ENCODE assay signal across 2 cellular contexts in genomic region chr1:93605812-93606512, GRCh38.
TF ChIP-seq lines count a peak whose summit lies in the region.

No MANE protein-coding gene starts in this region.

TF ChIP-seq in HEK293, 187 proteins besides CTCF, POLR2A, EP300 and RAD21 (continued from another document):
- TF ChIP-seq ZNF692 (tag by site-specific recombination; IDR thresholded peaks at IDR 0.05) (no peak), ZNF37A (tag by site-specific recombination; IDR thresholded peaks at IDR 0.05) (no peak), ZNF571 (tag by site-specific recombination; IDR thresholded peaks at IDR 0.05) (no peak), ZNF416 (tag by site-specific recombination; IDR thresholded peaks at IDR 0.05) (no peak), ZNF776 (tag by site-specific recombination; IDR thresholded peaks at IDR 0.05; ENCODE audit: borderline replicate concordance) (no peak), ZSCAN30 (tag by site-specific recombination; IDR thresholded peaks at IDR 0.05) (0 out of 2 replicates have a peak, but pooled peaks have one; percentile 25), ZNF132 (tag by site-specific recombination; IDR thresholded peaks at IDR 0.05; ENCODE audit: borderline replicate concordance) (no peak), ZNF645 (tag by site-specific recombination; IDR thresholded peaks at IDR 0.05) (no peak), SP7 (tag by site-specific recombination; IDR thresholded peaks at IDR 0.05) (0 out of 2 replicates have a peak, but pooled peaks have one; percentile 9), ZNF366 (tag by site-specific recombination; conservative IDR thresholded peaks at IDR 0.05) (peak; percentile 40; the same call in 1 of the 2 replicates)

TF ChIP-seq in WTC11, 78 proteins besides CTCF, POLR2A, EP300 and RAD21 (continued from another document):
- TF ChIP-seq PRDM15 (CRISPR knock-in tag; IDR thresholded peaks at IDR 0.05): no peak
- TF ChIP-seq ESRRA (CRISPR knock-in tag; IDR thresholded peaks at IDR 0.05; ENCODE audit: borderline replicate concordance): no peak
- no peak for TF ChIP-seq SOX15 (CRISPR knock-in tag; IDR thresholded peaks at IDR 0.05)
- TF ChIP-seq KAT7 (CRISPR knock-in tag; IDR thresholded peaks at IDR 0.05; ENCODE audit: borderline replicate concordance): no peak
- TF ChIP-seq PRRX2 (CRISPR knock-in tag; IDR thresholded peaks at IDR 0.05): no peak
